Comparison of ENCODE assay signal across 15 cellular contexts in the genomic region with DNA sequence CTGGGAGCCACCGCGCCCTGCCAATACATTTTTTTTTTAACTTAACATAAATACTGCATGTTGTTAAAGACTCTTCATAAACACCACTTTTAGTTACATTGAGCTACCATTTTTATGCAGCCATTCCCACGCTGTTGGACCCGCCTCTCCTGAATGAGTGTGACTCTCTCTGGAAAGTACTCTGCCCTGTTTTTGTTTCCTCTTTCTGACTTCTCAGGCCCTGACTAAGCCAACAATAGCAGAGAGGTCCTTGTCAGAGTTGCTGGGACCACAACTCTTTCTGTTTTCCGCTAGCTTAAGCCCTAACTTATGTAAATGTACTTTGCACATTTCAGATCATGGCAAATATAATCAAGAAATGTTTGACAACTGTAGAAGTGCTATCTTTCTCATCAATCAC. TPM values are rescaled to one million over a fixed set of nuclear protein-coding genes. Genes with fewer than 3 reads are reported as not detected.
DNase-seq lines count a peak whose midpoint lies in the region; ATAC-seq and TF ChIP-seq lines count a peak whose summit lies in the region.
"Had no signal": no experiment of that assay in that cellular context is flagged by ENCODE, and none has a peak within 500 bp of the region (broad histone marks: within the 10 kb centered on the region; RNA-seq: fewer than 3 reads in every experiment).

No MANE protein-coding gene starts in this region.

- no peaks in the 10 kb centered on the region for H4K20me1 ChIP-seq in GM23338 (replicated peaks; ENCODE audit: insufficient read depth)

- peaks cover 7% of the 10 kb centered on the region for H3K4me1 ChIP-seq in GM23338 (ENCODE audit: insufficient read depth)

- H3K27me3 ChIP-seq in GM23338 (ENCODE audit: insufficient read depth) (no peaks in the 10 kb centered on the region), H7 (ENCODE audit: control insufficient read depth, insufficient read depth, low read length) (no peaks in the 10 kb centered on the region)

- no peaks in the 10 kb centered on the region for H3K9me3 Mint-ChIP-seq in activated naive CD4-positive, alpha-beta T cell treated with anti-CD3 and anti-CD28 coated beads, Interleukin-2, amount 50 U/mL, for 24 hours
- peaks cover 7 to 11% of the 10 kb centered on the region in 2 donors for H3K9me3 Mint-ChIP-seq in activated naive CD4-positive, alpha-beta T cell treated with anti-CD3 and anti-CD28 coated beads, Interleukin-2, amount 50 U/mL, for 72 hours
- H3K9me3 Mint-ChIP-seq in GM23338 (no peaks in the 10 kb centered on the region), progenitor cell of endocrine pancreas (ENCODE audit: low read depth) (no peaks in the 10 kb centered on the region)
- peaks cover 18% of the 10 kb centered on the region for H3K9me3 Mint-ChIP-seq in activated T-helper 1 cell treated with anti-CD3 and anti-CD28 coated beads, Interleukin-12 subunit alpha, Interleukin-12 subunit beta, Interleukin-2, Interleukin-4 antibody, amounts not matched to agents 30 ng/mL and 10 ng/mL and 1 ng/mL, durations not matched to agents 14 hours and 24 hours and 36 hours
- H3K9me3 Mint-ChIP-seq: CD8-positive, alpha-beta T cell had no signal

- H3K27ac ChIP-seq in GM23338 (ENCODE audit: low read depth) = no peak overlapping the region

- peak overlapping the region; percentile 52 for H3K27ac Mint-ChIP-seq in activated naive CD4-positive, alpha-beta T cell treated with anti-CD3 and anti-CD28 coated beads, Interleukin-2, amount 50 U/mL, for 24 hours
- peak overlapping the region in 1 of 2 donors; percentile 14 for H3K27ac Mint-ChIP-seq in activated naive CD4-positive, alpha-beta T cell treated with anti-CD3 and anti-CD28 coated beads, Interleukin-2, amount 50 U/mL, for 72 hours
- no peak overlapping the region for H3K27ac Mint-ChIP-seq in GM23338
- peak overlapping the region; percentile 31 for H3K27ac Mint-ChIP-seq in activated T-helper 1 cell treated with anti-CD3 and anti-CD28 coated beads, Interleukin-12 subunit alpha, Interleukin-12 subunit beta, Interleukin-2, Interleukin-4 antibody, amounts not matched to agents 30 ng/mL and 10 ng/mL and 1 ng/mL, durations not matched to agents 14 hours and 24 hours and 36 hours
- H3K27ac Mint-ChIP-seq in progenitor cell of endocrine pancreas = peak overlapping the region; percentile 73
- H3K27ac Mint-ChIP-seq: CD8-positive, alpha-beta T cell had no signal

- no peak for ATAC-seq in activated naive CD4-positive, alpha-beta T cell treated with anti-CD3 and anti-CD28 coated beads, Interleukin-2, amount 50 U/mL, for 72 hours
- no peak for ATAC-seq in GM23338
- ATAC-seq: CD8-positive, alpha-beta T cell had no signal

- H3K4me3 ChIP-seq in GM23338 (no peak overlapping the region), H7 (ENCODE audit: insufficient read depth, low read depth, low read length) (no peak overlapping the region)

- TF ChIP-seq CTCF in GM23338 (conservative IDR thresholded peaks at IDR 0.05; ENCODE audit: low read depth in 2 of 2) (no peak), progenitor cell of endocrine pancreas (IDR thresholded peaks at IDR 0.05; ENCODE audit: unreplicated experiment) (no peak)

- peaks cover 31% of the 10 kb centered on the region for H3K4me1 Mint-ChIP-seq in activated naive CD4-positive, alpha-beta T cell treated with anti-CD3 and anti-CD28 coated beads, Interleukin-2, amount 50 U/mL, for 24 hours
- peaks cover 8% of the 10 kb centered on the region; the same call in 2 of the 3 replicates for H3K4me1 Mint-ChIP-seq in GM23338
- peaks cover 20% of the 10 kb centered on the region for H3K4me1 Mint-ChIP-seq in activated T-helper 1 cell treated with anti-CD3 and anti-CD28 coated beads, Interleukin-12 subunit alpha, Interleukin-12 subunit beta, Interleukin-2, Interleukin-4 antibody, amounts not matched to agents 30 ng/mL and 10 ng/mL and 1 ng/mL, durations not matched to agents 14 hours and 24 hours and 36 hours (ENCODE audit: low read depth)
- H3K4me1 Mint-ChIP-seq in progenitor cell of endocrine pancreas (ENCODE audit: low read depth) = peaks cover 2% of the 10 kb centered on the region

- H2AFZ ChIP-seq in GM23338 = peak overlapping the region; percentile 69; the same call in 1 of the 2 replicates

- H3K36me3 ChIP-seq in GM23338 (ENCODE audit: insufficient read depth) (no peaks in the 10 kb centered on the region), H7 (replicated peaks; ENCODE audit: control insufficient read depth, insufficient read depth, low read length) (no peaks in the 10 kb centered on the region)

- intact Hi-C loops in activated T-helper 1 cell treated with anti-CD3 and anti-CD28 coated beads, Interleukin-12 subunit alpha, Interleukin-12 subunit beta, Interleukin-2, Interleukin-4 antibody, amounts not matched to agents 30 ng/mL and 10 ng/mL and 1 ng/mL, durations not matched to agents 14 hours and 24 hours and 36 hours (cut with micrococcal nuclease) = no loop called here

- no peak overlapping the region for H3K4me2 ChIP-seq in GM23338
- H3K4me2 ChIP-seq: SK-N-SH had no signal

- H3K79me2 ChIP-seq in GM23338 (replicated peaks; ENCODE audit: insufficient read depth) = no peaks in the 10 kb centered on the region

- H3K27me3 Mint-ChIP-seq in activated naive CD4-positive, alpha-beta T cell treated with anti-CD3 and anti-CD28 coated beads, Interleukin-2, amount 50 U/mL, for 24 hours = no peaks in the 10 kb centered on the region
- H3K27me3 Mint-ChIP-seq in GM23338 (ENCODE audit: insufficient read depth, low read depth, poor library complexity) (no peaks in the 10 kb centered on the region), progenitor cell of endocrine pancreas (no peaks in the 10 kb centered on the region)
- no peaks in the 10 kb centered on the region for H3K27me3 Mint-ChIP-seq in activated T-helper 1 cell treated with anti-CD3 and anti-CD28 coated beads, Interleukin-12 subunit alpha, Interleukin-12 subunit beta, Interleukin-2, Interleukin-4 antibody, amounts not matched to agents 30 ng/mL and 10 ng/mL and 1 ng/mL, durations not matched to agents 14 hours and 24 hours and 36 hours (ENCODE audit: insufficient read depth)

- no peak for DNase-seq in activated naive CD4-positive, alpha-beta T cell treated with anti-CD3 and anti-CD28 coated beads, Interleukin-2, amount 50 U/mL, for 72 hours (ENCODE audit: low spot score in 2 of 2)
- no peak for DNase-seq in GM23338 (ENCODE audit: low spot score)
- no peak for DNase-seq in activated T-helper 1 cell treated with anti-CD3 and anti-CD28 coated beads, Interleukin-12 subunit alpha, Interleukin-12 subunit beta, Interleukin-2, Interleukin-4 antibody, amounts not matched to agents 30 ng/mL and 10 ng/mL and 1 ng/mL, durations not matched to agents 14 hours and 24 hours and 36 hours (ENCODE audit: low spot score)
- DNase-seq in progenitor cell of endocrine pancreas (ENCODE audit: low spot score, unreplicated experiment) = no peak
- no peak for DNase-seq in medulla oblongata (ENCODE audit: extremely low spot score)
- DNase-seq in H7 = no peak
- no peak for DNase-seq in DMS53 (lab: John Stamatoyannopoulos, UW)
- DNase-seq: ACHN; CD8-positive, alpha-beta T cell; HCEC 1CT; NCI-H1092 treated with DMSO at 0.1 percent for 48 hours; NCI-H1694 treated with DMSO at 0.1 percent for 48 hours; SK-N-SH had no signal

- no peak overlapping the region for H3K4me3 Mint-ChIP-seq in activated naive CD4-positive, alpha-beta T cell treated with anti-CD3 and anti-CD28 coated beads, Interleukin-2, amount 50 U/mL, for 24 hours
- H3K4me3 Mint-ChIP-seq in GM23338 (no peak overlapping the region), progenitor cell of endocrine pancreas (ENCODE audit: low read depth) (no peak overlapping the region)
- no peak overlapping the region for H3K4me3 Mint-ChIP-seq in activated T-helper 1 cell treated with anti-CD3 and anti-CD28 coated beads, Interleukin-12 subunit alpha, Interleukin-12 subunit beta, Interleukin-2, Interleukin-4 antibody, amounts not matched to agents 30 ng/mL and 10 ng/mL and 1 ng/mL, durations not matched to agents 14 hours and 24 hours and 36 hours
- H3K4me3 Mint-ChIP-seq: CD8-positive, alpha-beta T cell had no signal

- H3K36me3 Mint-ChIP-seq in activated naive CD4-positive, alpha-beta T cell treated with anti-CD3 and anti-CD28 coated beads, Interleukin-2, amount 50 U/mL, for 24 hours = peaks cover 27% of the 10 kb centered on the region
- H3K36me3 Mint-ChIP-seq in activated naive CD4-positive, alpha-beta T cell treated with anti-CD3 and anti-CD28 coated beads, Interleukin-2, amount 50 U/mL, for 72 hours = peaks cover 14 to 35% of the 10 kb centered on the region in 2 donors
- H3K36me3 Mint-ChIP-seq in GM23338 (ENCODE audit: low read depth) (no peaks in the 10 kb centered on the region), progenitor cell of endocrine pancreas (ENCODE audit: insufficient read depth) (no peaks in the 10 kb centered on the region)
- H3K36me3 Mint-ChIP-seq in activated T-helper 1 cell treated with anti-CD3 and anti-CD28 coated beads, Interleukin-12 subunit alpha, Interleukin-12 subunit beta, Interleukin-2, Interleukin-4 antibody, amounts not matched to agents 30 ng/mL and 10 ng/mL and 1 ng/mL, durations not matched to agents 14 hours and 24 hours and 36 hours (ENCODE audit: low read depth) = peaks cover 49% of the 10 kb centered on the region

- H3K9me2 ChIP-seq in GM23338 (ENCODE audit: insufficient read depth) = no peaks in the 10 kb centered on the region
- H3K9me2 ChIP-seq: SK-N-SH had no signal

- H3F3A ChIP-seq in GM23338 (replicated peaks; ENCODE audit: low read depth) = no peaks in the 10 kb centered on the region

RNA-seq across cellular contexts. Expression of a gene that starts 35.3 kb away (rescaled TPM):
- total RNA-seq in activated naive CD4-positive, alpha-beta T cell treated with anti-CD3 and anti-CD28 coated beads, Interleukin-2, amount 50 U/mL, for 72 hours = 10 to 100 TPM; 13.8 to 23.5 TPM
- 0.12 and 0.87 TPM in 2 replicates for total RNA-seq in GM23338 (2014; rRNA removed; shearing (Covaris generic))
- 0.17 and 0.39 TPM in 2 replicates for polyA plus RNA-seq in GM23338 (2016; fragmentation: Nextera tagmentation; extraction: Ambion mirVana)
- total RNA-seq in activated T-helper 1 cell treated with anti-CD3 and anti-CD28 coated beads, Interleukin-12 subunit alpha, Interleukin-12 subunit beta, Interleukin-2, Interleukin-4 antibody, amounts not matched to agents 30 ng/mL and 10 ng/mL and 1 ng/mL, durations not matched to agents 14 hours and 24 hours and 36 hours = 12.8 and 13.2 TPM in 2 replicates
- total RNA-seq in progenitor cell of endocrine pancreas = 0.55 TPM in 2 replicates
- total RNA-seq in H7 (2014; rRNA removed; shearing (Covaris generic)) = not detected in 2 replicates
- total RNA-seq: HT1080 had no signal
- polyA plus RNA-seq: SK-N-SH had no signal

RNA-seq across cellular contexts. Expression of a gene that starts 48.6 kb away (rescaled TPM):
- total RNA-seq in activated naive CD4-positive, alpha-beta T cell treated with anti-CD3 and anti-CD28 coated beads, Interleukin-2, amount 50 U/mL, for 72 hours = 10 to 100 TPM; 30.4 to 65.2 TPM
- 6.8 TPM in 2 replicates for total RNA-seq in GM23338 (2014; rRNA removed; shearing (Covaris generic))
- 1.8 and 2.1 TPM in 2 replicates for polyA plus RNA-seq in GM23338 (2016; fragmentation: Nextera tagmentation; extraction: Ambion mirVana)
- total RNA-seq in activated T-helper 1 cell treated with anti-CD3 and anti-CD28 coated beads, Interleukin-12 subunit alpha, Interleukin-12 subunit beta, Interleukin-2, Interleukin-4 antibody, amounts not matched to agents 30 ng/mL and 10 ng/mL and 1 ng/mL, durations not matched to agents 14 hours and 24 hours and 36 hours = 40.8 and 44.5 TPM in 2 replicates
- total RNA-seq in progenitor cell of endocrine pancreas = 13.0 and 14.5 TPM in 2 replicates
- total RNA-seq in H7 (2014; rRNA removed; shearing (Covaris generic)) = 1.9 and 2.0 TPM in 2 replicates

RNA-seq across cellular contexts. Expression of a gene that starts 48.6 kb away (rescaled TPM):
- 10 to 100 TPM; 26.9 to 70.1 TPM for total RNA-seq in activated naive CD4-positive, alpha-beta T cell treated with anti-CD3 and anti-CD28 coated beads, Interleukin-2, amount 50 U/mL, for 72 hours
- 2.2 and 3.9 TPM in 2 replicates for total RNA-seq in GM23338 (2014; rRNA removed; shearing (Covaris generic))
- polyA plus RNA-seq in GM23338 (2016; fragmentation: Nextera tagmentation; extraction: Ambion mirVana) = 1.8 and 2.1 TPM in 2 replicates
- total RNA-seq in activated T-helper 1 cell treated with anti-CD3 and anti-CD28 coated beads, Interleukin-12 subunit alpha, Interleukin-12 subunit beta, Interleukin-2, Interleukin-4 antibody, amounts not matched to agents 30 ng/mL and 10 ng/mL and 1 ng/mL, durations not matched to agents 14 hours and 24 hours and 36 hours = 45.0 and 47.3 TPM in 2 replicates
- total RNA-seq in progenitor cell of endocrine pancreas = 11.3 and 11.5 TPM in 2 replicates
- 1.1 TPM in 2 replicates for total RNA-seq in H7 (2014; rRNA removed; shearing (Covaris generic))
